ENCODE assay signal across 21 cellular contexts in genomic region chr2:58852243-58852642, GRCh38.
"Had no signal": no experiment of that assay in that cellular context is flagged by ENCODE, and none has a peak within 500 bp of the region (broad histone marks: within the 10 kb centered on the region; RNA-seq: fewer than 3 reads in every experiment).

No MANE protein-coding gene starts in this region.

- H3K4me2 ChIP-seq: hepatocyte had no signal

- DNase-seq: cerebellar nuclear complex; colonic mucosa; cortex of kidney; effector CD8-positive, alpha-beta T cell; effector memory CD8-positive, alpha-beta T cell; endodermal cell; erythroblast; esophagus squamous epithelium; foreskin melanocyte; gastrocnemius medialis; hypothalamus; immature natural killer cell; left cardiac atrium; left lung; left ventricle myocardium superior; lower lobe of right lung; mesenchymal stem cell; naive B cell had no signal

- H3K4me1 ChIP-seq: colonic mucosa, esophagus squamous epithelium, gastrocnemius medialis, left lung, lower lobe of right lung had no signal

- H3K27ac ChIP-seq: colonic mucosa, epithelial cell of prostate, esophagus squamous epithelium, gastrocnemius medialis, hepatocyte, left lung, lower lobe of right lung had no signal

- H3K79me2 ChIP-seq: hepatocyte had no signal

- H3K36me3 ChIP-seq: colonic mucosa, esophagus squamous epithelium, gastrocnemius medialis, left lung, lower lobe of right lung had no signal

- H3K9me3 ChIP-seq: colonic mucosa, esophagus squamous epithelium, gastrocnemius medialis, left lung, lower lobe of right lung had no signal

- H3K27me3 ChIP-seq: colonic mucosa, esophagus squamous epithelium, gastrocnemius medialis, hepatocyte, left lung had no signal

- H3K4me3 ChIP-seq: colonic mucosa, esophagus squamous epithelium, gastrocnemius medialis, hepatocyte, left lung, lower lobe of right lung had no signal

- ATAC-seq: effector memory CD8-positive, alpha-beta T cell; esophagus mucosa; gastrocnemius medialis; left lung; left ventricle myocardium superior; lower lobe of right lung had no signal

- H2AFZ ChIP-seq: hepatocyte had no signal
